In genomic region chr2:222722327-222722946, GRCh38 we compare ENCODE assay signal across 9 cellular contexts. TPM values are rescaled to one million over a fixed set of nuclear protein-coding genes. Genes with fewer than 3 reads are reported as not detected.
DNase-seq lines count a peak whose midpoint lies in the region; ATAC-seq and TF ChIP-seq lines count a peak whose summit lies in the region.
"Had no signal": no experiment of that assay in that cellular context is flagged by ENCODE, and none has a peak within 500 bp of the region (broad histone marks: within the 10 kb centered on the region; RNA-seq: fewer than 3 reads in every experiment).

No MANE protein-coding gene starts in this region.

- no peak overlapping the region for H3K4me3 Mint-ChIP-seq in activated CD4-positive, alpha-beta memory T cell treated with anti-CD3 and anti-CD28 coated beads, Interleukin-2, amount 10 ng/mL, durations not matched to agents 7 days and 5 days

- CTCF ChIA-PET in activated CD4-positive, alpha-beta memory T cell treated with anti-CD3 and anti-CD28 coated beads, Interleukin-2, amount 10 ng/mL, durations not matched to agents 7 days and 5 days (lab: Charles Lee) = interaction anchor here (0.6 to 1.2 kb wide), 3 partner anchors 15 to 125 kb away, joined by 3 to 6 read pairs (median 3); no protein-coding TSS in a partner anchor

- H3K27me3 ChIP-seq in thyroid gland = no peaks in the 10 kb centered on the region
- H3K27me3 ChIP-seq: SJSA1 had no signal

- WGBS in thyroid gland, 2 donors = 65 to 86% methylated on average over 2 of the region's 2 CpGs

- H3K27ac Mint-ChIP-seq in activated CD4-positive, alpha-beta memory T cell treated with anti-CD3 and anti-CD28 coated beads, Interleukin-2, amount 10 ng/mL, durations not matched to agents 7 days and 5 days = no peak overlapping the region

- no peak for TF ChIP-seq POLR2A in thyroid gland (IDR thresholded peaks at IDR 0.05)

- intact Hi-C loops in thyroid gland (cut with DNase I) = no loop called here
- intact Hi-C loops in mucosa of descending colon (cut with DNase I, micrococcal nuclease) = no loop called here

- no peaks in the 10 kb centered on the region for H3K4me1 Mint-ChIP-seq in activated CD4-positive, alpha-beta memory T cell treated with anti-CD3 and anti-CD28 coated beads, Interleukin-2, amount 10 ng/mL, durations not matched to agents 7 days and 5 days

- H3K27ac ChIP-seq in thyroid gland = no peak overlapping the region
- H3K27ac ChIP-seq: SJSA1 had no signal

- H3K36me3 ChIP-seq in thyroid gland (no peaks in the 10 kb centered on the region), mucosa of descending colon (ENCODE audit: low read depth) (no peaks in the 10 kb centered on the region)
- H3K36me3 ChIP-seq: SJSA1 had no signal

- H3K9me3 ChIP-seq in thyroid gland (no peaks in the 10 kb centered on the region), mucosa of descending colon (no peaks in the 10 kb centered on the region)
- H3K9me3 ChIP-seq: SJSA1 had no signal

- H3K36me3 Mint-ChIP-seq in activated CD4-positive, alpha-beta memory T cell treated with anti-CD3 and anti-CD28 coated beads, Interleukin-2, amount 10 ng/mL, durations not matched to agents 7 days and 5 days (ENCODE audit: low read depth) = no peaks in the 10 kb centered on the region

- TF ChIP-seq CTCF in thyroid gland (IDR thresholded peaks at IDR 0.05) = no peak
- no peak for TF ChIP-seq CTCF in mucosa of descending colon (IDR thresholded peaks at IDR 0.05)

- H3K27me3 Mint-ChIP-seq in activated CD4-positive, alpha-beta memory T cell treated with anti-CD3 and anti-CD28 coated beads, Interleukin-2, amount 10 ng/mL, durations not matched to agents 7 days and 5 days = peaks cover 8% of the 10 kb centered on the region

- H3K4me3 ChIP-seq in skeletal muscle cell (ENCODE audit: low read depth, low read length) (no peak overlapping the region), thyroid gland (replicated peaks in 1 of 3) (no peak overlapping the region), mucosa of descending colon (no peak overlapping the region)
- H3K4me3 ChIP-seq: SJSA1 had no signal

- POLR2A ChIA-PET in activated CD4-positive, alpha-beta memory T cell treated with anti-CD3 and anti-CD28 coated beads, Interleukin-2, amount 10 ng/mL, durations not matched to agents 7 days and 5 days (lab: Charles Lee) = no interaction called here

- peak; percentile 99 for ATAC-seq in GM18909 (IDR thresholded peaks at IDR 0.05; ENCODE audit: poor library complexity, unreplicated experiment)
- peak; percentile 98 for ATAC-seq in HG02678 (IDR thresholded peaks at IDR 0.05; ENCODE audit: unreplicated experiment)
- no peak for ATAC-seq in mucosa of descending colon

- peak; percentile 7 for DNase-seq in NAMALWA (ENCODE audit: low spot score)
- peak; percentile 47 for DNase-seq in skeletal muscle cell (ENCODE audit: low read depth)
- DNase-seq in activated CD4-positive, alpha-beta memory T cell treated with anti-CD3 and anti-CD28 coated beads, Interleukin-2, amount 10 ng/mL, durations not matched to agents 7 days and 5 days = no peak
- no peak for DNase-seq in thyroid gland
- DNase-seq in mucosa of descending colon = no peak

- no peaks in the 10 kb centered on the region for H3K4me1 ChIP-seq in thyroid gland
- no peaks in the 10 kb centered on the region for H3K4me1 ChIP-seq in mucosa of descending colon (ENCODE audit: low read depth)
- H3K4me1 ChIP-seq: SJSA1 had no signal

- H3K9me3 Mint-ChIP-seq in activated CD4-positive, alpha-beta memory T cell treated with anti-CD3 and anti-CD28 coated beads, Interleukin-2, amount 10 ng/mL, durations not matched to agents 7 days and 5 days = no peaks in the 10 kb centered on the region

RNA-seq across cellular contexts. Expression of gene MOGAT1, which starts 51.0 kb away (rescaled TPM):
- not detected for total RNA-seq in activated CD4-positive, alpha-beta memory T cell treated with anti-CD3 and anti-CD28 coated beads, Interleukin-2, amount 10 ng/mL, durations not matched to agents 7 days and 5 days
- total RNA-seq in thyroid gland (not detected), mucosa of descending colon (under 1 TPM in 1 of 3 donors, not detected in 2; 0.38 TPM)
- total RNA-seq: mononuclear cell, SJSA1 had no signal

Comparison
In these comparisons a context has a peak if more than half of its experiments do, and no peak if none do; other contexts are left out.
1. DNase-seq: peak in NAMALWA (single experiment) and skeletal muscle cell (single experiment); none in activated CD4-positive, alpha-beta memory T cell treated with anti-CD3 and anti-CD28 coated beads, Interleukin-2, amount 10 ng/mL, durations not matched to agents 7 days and 5 days (single experiment), thyroid gland (0 of 2) and mucosa of descending colon (0 of 3).